ENCODE assay signal across 8 cellular contexts in genomic region chr9:2620876-2621677, GRCh38. TPM values are rescaled to one million over a fixed set of nuclear protein-coding genes. Genes with fewer than 3 reads are reported as not detected.
DNase-seq lines count a peak whose midpoint lies in the region; ATAC-seq and TF ChIP-seq lines count a peak whose summit lies in the region.

No MANE protein-coding gene starts in this region.

- peak overlapping the region; percentile 64 for H3K4me3 ChIP-seq in A673 (ENCODE audit: low read depth, low read length, poor library complexity, severe bottlenecking)
- peak overlapping the region; percentile 35 for H3K4me3 ChIP-seq in effector memory CD4-positive, alpha-beta T cell (ENCODE audit: insufficient read depth, low read depth, low read length, poor library complexity, severe bottlenecking)

- peaks cover 57% of the 10 kb centered on the region for H3K27me3 Mint-ChIP-seq in activated CD4-positive, alpha-beta T cell treated with anti-CD3 and anti-CD28 coated beads, Interleukin-2, amount 10 ng/mL, durations not matched to agents 7 days and 5 days

- H3K9me3 Mint-ChIP-seq in activated CD4-positive, alpha-beta T cell treated with anti-CD3 and anti-CD28 coated beads, Interleukin-2, amount 10 ng/mL, durations not matched to agents 7 days and 5 days: peaks cover 2% of the 10 kb centered on the region

- H3K4me1 ChIP-seq in A673 (ENCODE audit: insufficient read depth, low read length, poor library complexity, severe bottlenecking): no peaks in the 10 kb centered on the region
- peaks cover 16% of the 10 kb centered on the region for H3K4me1 ChIP-seq in effector memory CD4-positive, alpha-beta T cell (ENCODE audit: control insufficient read depth, insufficient read depth, low read length, poor library complexity, severe bottlenecking)

- peak; percentile 58 for ATAC-seq in GM18868 (IDR thresholded peaks at IDR 0.05; ENCODE audit: unreplicated experiment)
- peak; percentile 31 for ATAC-seq in HG03139 (IDR thresholded peaks at IDR 0.05; ENCODE audit: unreplicated experiment)

- POLR2A ChIA-PET in A673 (lab: Charles Lee; ENCODE audit: low non-redundant PET): no interaction called here
- POLR2A ChIA-PET in activated CD4-positive, alpha-beta T cell treated with anti-CD3 and anti-CD28 coated beads, Interleukin-2, amount 10 ng/mL, durations not matched to agents 7 days and 5 days (lab: Charles Lee): no interaction called here

- BruUV-seq in A673 (replicated peaks; lab: Mats Ljungman, UMichigan): TSS peak; percentile 65

- intact Hi-C loops in A673 (cut with micrococcal nuclease; ENCODE audit: unreplicated experiment): no loop called here

- peak; percentile 26; the same call in 1 of the 2 replicates for TF ChIP-seq CTCF in A673 (conservative IDR thresholded peaks at IDR 0.05; ENCODE audit: low read depth, low read length)

- H3K4me3 Mint-ChIP-seq in activated CD4-positive, alpha-beta T cell treated with anti-CD3 and anti-CD28 coated beads, Interleukin-2, amount 10 ng/mL, durations not matched to agents 7 days and 5 days: peak overlapping the region; percentile 77

- H3K36me3 ChIP-seq in A673 (ENCODE audit: insufficient read depth, low read length, poor library complexity, severe bottlenecking): no peaks in the 10 kb centered on the region
- no peaks in the 10 kb centered on the region for H3K36me3 ChIP-seq in effector memory CD4-positive, alpha-beta T cell (ENCODE audit: control insufficient read depth, insufficient read depth, low read length)

- peaks cover 17% of the 10 kb centered on the region for H3K4me1 Mint-ChIP-seq in activated CD4-positive, alpha-beta T cell treated with anti-CD3 and anti-CD28 coated beads, Interleukin-2, amount 10 ng/mL, durations not matched to agents 7 days and 5 days

- peaks cover 2% of the 10 kb centered on the region for H3K36me3 Mint-ChIP-seq in activated CD4-positive, alpha-beta T cell treated with anti-CD3 and anti-CD28 coated beads, Interleukin-2, amount 10 ng/mL, durations not matched to agents 7 days and 5 days (ENCODE audit: low read depth)

- peaks cover 42% of the 10 kb centered on the region for H3K27me3 ChIP-seq in A673 (replicated peaks; ENCODE audit: insufficient read depth, low read depth, low read length, poor library complexity)
- H3K27me3 ChIP-seq in effector memory CD4-positive, alpha-beta T cell (replicated peaks; ENCODE audit: control insufficient read depth, insufficient read depth, low read length, poor library complexity, severe bottlenecking): peaks cover 12% of the 10 kb centered on the region

- CTCF ChIA-PET in A673 (lab: Charles Lee): no interaction called here
- CTCF ChIA-PET in activated CD4-positive, alpha-beta T cell treated with anti-CD3 and anti-CD28 coated beads, Interleukin-2, amount 10 ng/mL, durations not matched to agents 7 days and 5 days (lab: Charles Lee): no interaction called here

- H3K27ac ChIP-seq in A673 (ENCODE audit: low read depth, low read length, poor library complexity, severe bottlenecking): no peak overlapping the region
- H3K27ac ChIP-seq in effector memory CD4-positive, alpha-beta T cell (ENCODE audit: insufficient read depth, low read length, poor library complexity, severe bottlenecking): no peak overlapping the region

- DNase-seq in A673 (ENCODE audit: low spot score) (peak; percentile 86), NCI-H226 (peak; percentile 85), lung microvascular endothelial cell (ENCODE audit: low read depth in 2 of 2) (peak; percentile 73 to 82)
- peak; percentile 57 for DNase-seq in activated CD4-positive, alpha-beta T cell treated with anti-CD3 and anti-CD28 coated beads, Interleukin-2, amount 10 ng/mL, durations not matched to agents 7 days and 5 days
- peak in 1 of 3 donors; percentile 10 for DNase-seq in effector memory CD4-positive, alpha-beta T cell
- DNase-seq in stimulated activated CD4-positive, alpha-beta T cell treated with anti-CD3 and anti-CD28 coated beads, TNF-alpha, amount 100 ng/mL, for 48 hours (ENCODE audit: low read depth in 3 of 3): peak; percentile 44 to 69 (median 60)

- no peaks in the 10 kb centered on the region for H3K9me3 ChIP-seq in A673 (ENCODE audit: low read depth, low read length, poor library complexity, severe bottlenecking)
- no peaks in the 10 kb centered on the region for H3K9me3 ChIP-seq in effector memory CD4-positive, alpha-beta T cell (ENCODE audit: control insufficient read depth, low read length)

- H3K27ac Mint-ChIP-seq in activated CD4-positive, alpha-beta T cell treated with anti-CD3 and anti-CD28 coated beads, Interleukin-2, amount 10 ng/mL, durations not matched to agents 7 days and 5 days: peak overlapping the region; percentile 82

RNA-seq across cellular contexts. Expression of gene VLDLR, which starts 0.5 kb away (rescaled TPM):
- total RNA-seq in A673 (2021): 4.5 and 4.8 TPM in 2 replicates
- 1 to 10 TPM; 3.7 to 3.9 TPM for total RNA-seq in activated CD4-positive, alpha-beta T cell treated with anti-CD3 and anti-CD28 coated beads, Interleukin-2, amount 10 ng/mL, durations not matched to agents 7 days and 5 days
- total RNA-seq in lung microvascular endothelial cell: 5.7 and 7.3 TPM in 2 replicates
